Comparison of ENCODE assay signal across 1 cellular context in genomic region chr9:1698991-1699390, GRCh38.
TF ChIP-seq lines count a peak whose summit lies in the region.

No MANE protein-coding gene starts in this region.

TF ChIP-seq in SK-N-SH, 30 proteins besides CTCF, POLR2A, EP300 and RAD21 (continued from another document):
- TF ChIP-seq IRF3 (IDR thresholded peaks at IDR 0.05; ENCODE audit: low read depth, low read length) (no peak), FOSL2 (IDR thresholded peaks at IDR 0.05; ENCODE audit: borderline replicate concordance, low read depth) (no peak), GABPA (IDR thresholded peaks at IDR 0.05; ENCODE audit: low read depth) (no peak), PBX3 (IDR thresholded peaks at IDR 0.05) (no peak), ELF1 (IDR thresholded peaks at IDR 0.05) (no peak), USF1 (IDR thresholded peaks at IDR 0.05; ENCODE audit: borderline replicate concordance, low read depth) (no peak), MAX (IDR thresholded peaks at IDR 0.05; ENCODE audit: low read depth) (no peak), NRF1 (IDR thresholded peaks at IDR 0.05; ENCODE audit: low read depth, low read length) (no peak)
- TF ChIP-seq, protein P1, sequence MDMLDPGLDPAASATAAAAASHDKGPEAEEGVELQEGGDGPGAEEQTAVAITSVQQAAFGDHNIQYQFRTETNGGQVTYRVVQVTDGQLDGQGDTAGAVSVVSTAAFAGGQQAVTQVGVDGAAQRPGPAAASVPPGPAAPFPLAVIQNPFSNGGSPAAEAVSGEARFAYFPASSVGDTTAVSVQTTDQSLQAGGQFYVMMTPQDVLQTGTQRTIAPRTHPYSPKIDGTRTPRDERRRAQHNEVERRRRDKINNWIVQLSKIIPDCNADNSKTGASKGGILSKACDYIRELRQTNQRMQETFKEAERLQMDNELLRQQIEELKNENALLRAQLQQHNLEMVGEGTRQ (IDR thresholded peaks at IDR 0.05; ENCODE audit: borderline replicate concordance, low read depth, low read length): no peak
